ENCODE assay signal across 28 cellular contexts in genomic region chr12:48075833-48076232, GRCh38.
"Had no signal": no experiment of that assay in that cellular context is flagged by ENCODE, and none has a peak within 500 bp of the region (broad histone marks: within the 10 kb centered on the region; RNA-seq: fewer than 3 reads in every experiment).

No MANE protein-coding gene starts in this region.

- H3K4me1 Mint-ChIP-seq: brain, WTC11 had no signal

- H3K27ac ChIP-seq: cardiac muscle cell had no signal

- H3K4me3 ChIP-seq: cardiac muscle cell, MG63 had no signal

- H3K4me3 Mint-ChIP-seq: activated CD8-positive, alpha-beta T cell treated with anti-CD3 and anti-CD28 coated beads, Interleukin-2, amount 10 ng/mL, durations not matched to agents 7 days and 5 days; activated naive CD8-positive, alpha-beta T cell; activated T-cell treated with anti-CD3 and anti-CD28 coated beads, Interleukin-2, amount 50 U/mL, for 24 hours; activated T-helper 1 cell treated with anti-CD3 and anti-CD28 coated beads, Interleukin-12 subunit alpha, Interleukin-12 subunit beta, Interleukin-2, Interleukin-4 antibody, amounts not matched to agents 30 ng/mL and 10 ng/mL and 1 ng/mL, durations not matched to agents 14 hours and 24 hours and 36 hours; brain; T-helper 17 cell; WTC11 had no signal

- DNase-seq: activated CD4-positive, alpha-beta T cell treated with anti-CD3 and anti-CD28 coated beads for 48 hours; activated CD4-positive, alpha-beta T cell treated with anti-CD3 and anti-CD28 coated beads, Interleukin-2, amount 50 U/mL, for 4 hours; activated CD4-positive, CD25-positive, alpha-beta regulatory T cell treated with anti-CD3 and anti-CD28 coated beads, Interleukin-2, amount 50 U/mL, for 72 hours; activated CD8-positive, alpha-beta T cell treated with anti-CD3 and anti-CD28 coated beads, Interleukin-2, amount 10 ng/mL, durations not matched to agents 7 days and 5 days; activated effector memory CD4-positive, alpha-beta T cell treated with Interleukin-2 at 50 U/mL for 16 hours; activated naive CD4-positive, alpha-beta T cell; activated T-cell treated with anti-CD3 and anti-CD28 coated beads, Interleukin-2, amount 50 U/mL, for 24 hours; amygdala; MG63; NCI-H1048; NCI-H146; NCI-H187 treated with DMSO at 0.1 percent for 48 hours; NCI-H2081 treated with DMSO at 0.1 percent for 48 hours; NCI-H2171 treated with DMSO at 0.1 percent for 48 hours; NCI-H226; NCI-H510A; NCI-H526 treated with DMSO at 0.1 percent for 48 hours; NCI-H82; RPMI8226; SHP77; T-helper 17 cell; T-helper 9 cell had no signal

- H3K27me3 Mint-ChIP-seq: activated naive CD8-positive, alpha-beta T cell; activated T-cell treated with anti-CD3 and anti-CD28 coated beads, Interleukin-2, amount 50 U/mL, for 24 hours; brain; T-helper 17 cell had no signal

- ATAC-seq: activated CD8-positive, alpha-beta T cell treated with anti-CD3 and anti-CD28 coated beads, Interleukin-2, amount 10 ng/mL, durations not matched to agents 7 days and 5 days; Panc1; T-helper 17 cell; WTC11 had no signal

- H3K27me3 ChIP-seq: cardiac muscle cell, MG63 had no signal

- H3K27ac Mint-ChIP-seq: activated CD8-positive, alpha-beta T cell treated with anti-CD3 and anti-CD28 coated beads, Interleukin-2, amount 10 ng/mL, durations not matched to agents 7 days and 5 days; activated naive CD8-positive, alpha-beta T cell; activated T-cell treated with anti-CD3 and anti-CD28 coated beads, Interleukin-2, amount 50 U/mL, for 24 hours; activated T-helper 1 cell treated with anti-CD3 and anti-CD28 coated beads, Interleukin-12 subunit alpha, Interleukin-12 subunit beta, Interleukin-2, Interleukin-4 antibody, amounts not matched to agents 30 ng/mL and 10 ng/mL and 1 ng/mL, durations not matched to agents 14 hours and 24 hours and 36 hours; brain; T-helper 17 cell; WTC11 had no signal

- H3K9me3 ChIP-seq: MG63 had no signal

- H3K9me3 Mint-ChIP-seq: activated T-cell treated with anti-CD3 and anti-CD28 coated beads, Interleukin-2, amount 50 U/mL, for 24 hours; activated T-helper 1 cell treated with anti-CD3 and anti-CD28 coated beads, Interleukin-12 subunit alpha, Interleukin-12 subunit beta, Interleukin-2, Interleukin-4 antibody, amounts not matched to agents 30 ng/mL and 10 ng/mL and 1 ng/mL, durations not matched to agents 14 hours and 24 hours and 36 hours; brain had no signal
